Comparison of ENCODE assay signal across 8 cellular contexts in genomic region chr2:231661422-231662027, GRCh38. TPM values are rescaled to one million over a fixed set of nuclear protein-coding genes. Genes with fewer than 3 reads are reported as not detected.
DNase-seq lines count a peak whose midpoint lies in the region; ATAC-seq, FAIRE-seq and TF ChIP-seq lines count a peak whose summit lies in the region.

No MANE protein-coding gene starts in this region.

- peaks cover 21% of the 10 kb centered on the region for H3K4me1 Mint-ChIP-seq in T-helper 2 cell treated with Interferon-gamma antibody and Interleukin-4, amounts not matched to agents 5 μg/mL and 100 μg/mL, for 36 hours (ENCODE audit: low read depth)

- WGBS in suprapubic skin = 59% methylated on average over 28 of the region's 28 CpGs

- H3K4me3 ChIP-seq in adipocyte (ENCODE audit: low read length) = peak overlapping the region; percentile 68
- peak overlapping the region; percentile 31 to 59 for H3K4me3 ChIP-seq in kidney (ENCODE audit: low read length in 2 of 2)
- peak overlapping the region; percentile 49 for H3K4me3 ChIP-seq in suprapubic skin

- peaks cover 5% of the 10 kb centered on the region for H3K36me3 Mint-ChIP-seq in T-helper 2 cell treated with Interferon-gamma antibody and Interleukin-4, amounts not matched to agents 5 μg/mL and 100 μg/mL, for 36 hours (ENCODE audit: low read depth)

- H3K27me3 ChIP-seq in adipocyte (replicated peaks; ENCODE audit: control insufficient read depth, insufficient read depth, low read length) (no peaks in the 10 kb centered on the region), suprapubic skin (no peaks in the 10 kb centered on the region)

- H3K9ac ChIP-seq in adipocyte (ENCODE audit: low read length) (peak overlapping the region; percentile 79), kidney (ENCODE audit: low read length in 2 of 2) (peak overlapping the region; percentile 71 to 80)

- H3K9me3 ChIP-seq in adipocyte (ENCODE audit: control insufficient read depth, low read length) (no peaks in the 10 kb centered on the region), kidney (ENCODE audit: control insufficient read depth in 1 of 2, low read length in 2 of 2) (no peaks in the 10 kb centered on the region), suprapubic skin (no peaks in the 10 kb centered on the region)

- intact Hi-C loops in kidney (cut with DNase I) = loop anchor here (10.0 kb wide), 1 partner anchor 47 kb away; no protein-coding TSS in a partner anchor

- TF ChIP-seq POLR2A in suprapubic skin (IDR thresholded peaks at IDR 0.05) = no peak

- H3K27ac ChIP-seq in kidney (ENCODE audit: low read depth in 2 of 2, low read length in 2 of 2) = peak overlapping the region; percentile 82 to 90
- H3K27ac ChIP-seq in suprapubic skin = peak overlapping the region; percentile 93

- no peaks in the 10 kb centered on the region for H3K36me3 ChIP-seq in adipocyte (ENCODE audit: control insufficient read depth, insufficient read depth, low read length, severe bottlenecking)
- no peaks in the 10 kb centered on the region for H3K36me3 ChIP-seq in kidney (ENCODE audit: control insufficient read depth in 1 of 2, insufficient read depth in 2 of 2, low read length in 2 of 2)
- no peaks in the 10 kb centered on the region for H3K36me3 ChIP-seq in suprapubic skin

- no peak for DNase-seq in T-helper 2 cell treated with Interferon-gamma antibody and Interleukin-4, amounts not matched to agents 5 μg/mL and 100 μg/mL, for 36 hours (ENCODE audit: low spot score)
- no peak for DNase-seq in T-helper 2 cell
- DNase-seq in adipocyte (ENCODE audit: low read depth) = no peak
- no peak for DNase-seq in kidney
- DNase-seq in suprapubic skin (ENCODE audit: low spot score in 2 of 2) = peak in 1 of 2 donors; percentile 45
- no peak for DNase-seq in AG20443 (ENCODE audit: low spot score)
- DNase-seq in NCI-H2227 (lab: John Stamatoyannopoulos, UW; ENCODE audit: unreplicated experiment) = no peak

- no peak for TF ChIP-seq EP300 in suprapubic skin (IDR thresholded peaks at IDR 0.05)

- TF ChIP-seq CTCF in kidney (IDR thresholded peaks at IDR 0.05; ENCODE audit: borderline replicate concordance, extremely low read depth, insufficient read depth) (no peak), suprapubic skin (IDR thresholded peaks at IDR 0.05) (no peak)

- peak overlapping the region; percentile 79 for H3K4me3 Mint-ChIP-seq in T-helper 2 cell treated with Interferon-gamma antibody and Interleukin-4, amounts not matched to agents 5 μg/mL and 100 μg/mL, for 36 hours

- H3K27me3 Mint-ChIP-seq in T-helper 2 cell treated with Interferon-gamma antibody and Interleukin-4, amounts not matched to agents 5 μg/mL and 100 μg/mL, for 36 hours (ENCODE audit: low read depth) = no peaks in the 10 kb centered on the region

- FAIRE-seq in kidney (lab: Jason Lieb, UNC) = no peak

- H3K27ac Mint-ChIP-seq in T-helper 2 cell treated with Interferon-gamma antibody and Interleukin-4, amounts not matched to agents 5 μg/mL and 100 μg/mL, for 36 hours = peak overlapping the region; percentile 94

- peaks cover 13% of the 10 kb centered on the region for H3K4me1 ChIP-seq in adipocyte (ENCODE audit: control insufficient read depth, insufficient read depth, low read length)
- H3K4me1 ChIP-seq in kidney (ENCODE audit: control insufficient read depth in 1 of 2, insufficient read depth in 1 of 2, low read depth in 1 of 2, low read length in 2 of 2) = peaks cover 0 to 14% of the 10 kb centered on the region in 2 donors
- peaks cover 33% of the 10 kb centered on the region for H3K4me1 ChIP-seq in suprapubic skin

- ATAC-seq in HG02852 (IDR thresholded peaks at IDR 0.05; ENCODE audit: unreplicated experiment) = no peak

- H3K9me3 Mint-ChIP-seq in T-helper 2 cell treated with Interferon-gamma antibody and Interleukin-4, amounts not matched to agents 5 μg/mL and 100 μg/mL, for 36 hours = peaks cover 4% of the 10 kb centered on the region

RNA-seq across cellular contexts. Expression of gene PTMA, which starts 46.8 kb away (rescaled TPM):
- total RNA-seq in kidney (1,173 TPM), suprapubic skin (1,000 to 10,000 TPM in 3 of 4 donors, 100 to 1,000 TPM in 1; 781 to 1,090 (median 1,063) TPM)
- polyA plus RNA-seq in kidney (ENCODE audit: insufficient read depth, low read depth, low replicate concordance) = 825 TPM
